ENCODE assay signal across 8 cellular contexts in genomic region chr1:15501208-15502032, GRCh38. TPM values are rescaled to one million over a fixed set of nuclear protein-coding genes. Genes with fewer than 3 reads are reported as not detected.
DNase-seq lines count a peak whose midpoint lies in the region; ATAC-seq and TF ChIP-seq lines count a peak whose summit lies in the region.

No MANE protein-coding gene starts in this region.

- no peak overlapping the region for H3K4me2 ChIP-seq in GM23338

- POLR2A ChIA-PET in activated CD4-positive, alpha-beta T cell treated with anti-CD3 and anti-CD28 coated beads, Interleukin-2, amount 10 ng/mL, durations not matched to agents 7 days and 5 days (lab: Charles Lee), result no interaction called here

- peaks cover under 1% of the 10 kb centered on the region for H3K27me3 Mint-ChIP-seq in GM23338 (ENCODE audit: insufficient read depth, low read depth, poor library complexity)
- no peaks in the 10 kb centered on the region for H3K27me3 Mint-ChIP-seq in activated CD4-positive, alpha-beta T cell treated with anti-CD3 and anti-CD28 coated beads, Interleukin-2, amount 10 ng/mL, durations not matched to agents 7 days and 5 days
- no peaks in the 10 kb centered on the region for H3K27me3 Mint-ChIP-seq in endodermal cell (ENCODE audit: insufficient read depth)

- H4K20me1 ChIP-seq in GM23338 (replicated peaks; ENCODE audit: insufficient read depth), result no peaks in the 10 kb centered on the region

- DNase-seq in AG08396 (ENCODE audit: low spot score) (peak; percentile 74), GM23338 (ENCODE audit: low spot score) (peak; percentile 92), NCI-H446 treated with DMSO at 0.1 percent for 48 hours (lab: John Stamatoyannopoulos, UW) (peak; percentile 9), endodermal cell (peak; percentile 92), mucosa of gallbladder (ENCODE audit: low spot score) (peak; percentile 35), thoracic aorta (ENCODE audit: low spot score) (no peak), OCI-M2 (lab: John Stamatoyannopoulos, UW; ENCODE audit: unreplicated experiment) (no peak)
- DNase-seq in activated CD4-positive, alpha-beta T cell treated with anti-CD3 and anti-CD28 coated beads, Interleukin-2, amount 10 ng/mL, durations not matched to agents 7 days and 5 days, result peak; percentile 65

- H3K27me3 ChIP-seq in GM23338 (ENCODE audit: insufficient read depth) (no peaks in the 10 kb centered on the region), endodermal cell (ENCODE audit: control insufficient read depth, insufficient read depth, low read length, poor library complexity, severe bottlenecking) (no peaks in the 10 kb centered on the region), thoracic aorta (replicated peaks; ENCODE audit: insufficient read depth) (no peaks in the 10 kb centered on the region)

- H3K4me3 Mint-ChIP-seq in GM23338 (no peak overlapping the region), endodermal cell (no peak overlapping the region)
- no peak overlapping the region for H3K4me3 Mint-ChIP-seq in activated CD4-positive, alpha-beta T cell treated with anti-CD3 and anti-CD28 coated beads, Interleukin-2, amount 10 ng/mL, durations not matched to agents 7 days and 5 days

- H3K9me2 ChIP-seq in GM23338 (ENCODE audit: insufficient read depth), result no peaks in the 10 kb centered on the region

- H3K9ac ChIP-seq in endodermal cell (ENCODE audit: extremely low read depth, low read length, poor library complexity, severe bottlenecking), result no peak overlapping the region

- H3K9me3 ChIP-seq in endodermal cell (ENCODE audit: control insufficient read depth, low read length) (peaks cover 7% of the 10 kb centered on the region), thoracic aorta (no peaks in the 10 kb centered on the region)

- H3F3A ChIP-seq in GM23338 (replicated peaks; ENCODE audit: low read depth), result no peaks in the 10 kb centered on the region

- H3K79me2 ChIP-seq in GM23338 (replicated peaks; ENCODE audit: insufficient read depth), result no peaks in the 10 kb centered on the region

- H3K4me1 ChIP-seq in GM23338 (ENCODE audit: insufficient read depth), result no peaks in the 10 kb centered on the region
- no peaks in the 10 kb centered on the region for H3K4me1 ChIP-seq in endodermal cell (ENCODE audit: control insufficient read depth, insufficient read depth, low read length)
- no peaks in the 10 kb centered on the region for H3K4me1 ChIP-seq in thoracic aorta (ENCODE audit: control insufficient read depth in 1 of 2, low read depth in 2 of 2)

- 59 to 65% methylated on average over 13 to 17 of the region's 17 CpGs for WGBS in endodermal cell (ENCODE audit: insufficient coverage in 1 of 2, insufficient read length in 1 of 2), 2 experiments

- TF ChIP-seq CTCF in GM23338 (conservative IDR thresholded peaks at IDR 0.05; ENCODE audit: low read depth in 2 of 2) (peak; percentile 84 to 92), endodermal cell (conservative IDR thresholded peaks at IDR 0.05) (peak; percentile 96), thoracic aorta (IDR thresholded peaks at IDR 0.05) (peak; percentile 11)

- H3K4me1 Mint-ChIP-seq in GM23338 (peaks cover 10% of the 10 kb centered on the region; the same call in 2 of the 3 replicates), endodermal cell (peaks cover 6% of the 10 kb centered on the region)
- H3K4me1 Mint-ChIP-seq in activated CD4-positive, alpha-beta T cell treated with anti-CD3 and anti-CD28 coated beads, Interleukin-2, amount 10 ng/mL, durations not matched to agents 7 days and 5 days, result no peaks in the 10 kb centered on the region

- no peak overlapping the region for H2AFZ ChIP-seq in GM23338

- H3K9me3 Mint-ChIP-seq in GM23338, result 0 out of 3 replicates have a peak, but pooled peaks cover 4% of the 10 kb centered on the region
- H3K9me3 Mint-ChIP-seq in activated CD4-positive, alpha-beta T cell treated with anti-CD3 and anti-CD28 coated beads, Interleukin-2, amount 10 ng/mL, durations not matched to agents 7 days and 5 days, result no peaks in the 10 kb centered on the region
- peaks cover 3% of the 10 kb centered on the region for H3K9me3 Mint-ChIP-seq in endodermal cell

- H3K4me3 ChIP-seq in GM23338 (no peak overlapping the region), endodermal cell (ENCODE audit: low read length) (no peak overlapping the region), thoracic aorta (no peak overlapping the region)

- H3K36me3 ChIP-seq in GM23338 (ENCODE audit: insufficient read depth), result no peaks in the 10 kb centered on the region; the same call in 1 of the 2 replicates
- no peaks in the 10 kb centered on the region for H3K36me3 ChIP-seq in endodermal cell (ENCODE audit: control insufficient read depth, insufficient read depth, low read length)
- peaks cover 19% of the 10 kb centered on the region for H3K36me3 ChIP-seq in thoracic aorta

- CTCF ChIA-PET in activated CD4-positive, alpha-beta T cell treated with anti-CD3 and anti-CD28 coated beads, Interleukin-2, amount 10 ng/mL, durations not matched to agents 7 days and 5 days (lab: Charles Lee), result no interaction called here

- H3K27ac ChIP-seq in GM23338 (ENCODE audit: low read depth) (no peak overlapping the region), endodermal cell (ENCODE audit: low read depth, low read length) (no peak overlapping the region), thoracic aorta (no peak overlapping the region)

- ATAC-seq in GM23338 (peak; percentile 97), thoracic aorta (ENCODE audit: insufficient number of reproducible peaks, low FRiP score, low read depth) (no peak)

- H3K36me3 Mint-ChIP-seq in GM23338 (ENCODE audit: low read depth) (peaks cover 20% of the 10 kb centered on the region; the same call in 2 of the 3 replicates), endodermal cell (ENCODE audit: low read depth) (peaks cover 18% of the 10 kb centered on the region)
- peaks cover 9% of the 10 kb centered on the region for H3K36me3 Mint-ChIP-seq in activated CD4-positive, alpha-beta T cell treated with anti-CD3 and anti-CD28 coated beads, Interleukin-2, amount 10 ng/mL, durations not matched to agents 7 days and 5 days (ENCODE audit: low read depth)

- H3K27ac Mint-ChIP-seq in GM23338 (no peak overlapping the region), endodermal cell (no peak overlapping the region)
- no peak overlapping the region for H3K27ac Mint-ChIP-seq in activated CD4-positive, alpha-beta T cell treated with anti-CD3 and anti-CD28 coated beads, Interleukin-2, amount 10 ng/mL, durations not matched to agents 7 days and 5 days

TF ChIP-seq in GM23338, 12 proteins besides CTCF, POLR2A, EP300 and RAD21 (continues in another document):
- no peak for TF ChIP-seq CREB1 (CRISPR knock-in tag; IDR thresholded peaks at IDR 0.05; ENCODE audit: low read depth)

RNA-seq across cellular contexts. Expression of gene CASP9, which starts 22.6 kb away (rescaled TPM):
- total RNA-seq in GM23338 (2014; rRNA removed; shearing (Covaris generic)), result 25.0 and 26.1 TPM in 2 replicates
- 7.7 and 9.2 TPM in 2 replicates for polyA plus RNA-seq in GM23338 (2016; fragmentation: Nextera tagmentation; extraction: Ambion mirVana)
- total RNA-seq in activated CD4-positive, alpha-beta T cell treated with anti-CD3 and anti-CD28 coated beads, Interleukin-2, amount 10 ng/mL, durations not matched to agents 7 days and 5 days, result 10 to 100 TPM; 11.3 to 13.4 TPM
- total RNA-seq in endodermal cell (10 to 100 TPM; 15.5 to 16.1 TPM), mucosa of gallbladder (26.6 TPM), thoracic aorta (10 to 100 TPM; 14.2 to 18.8 TPM)
- 11.4 TPM for polyA plus RNA-seq in endodermal cell (2013, experiment 1 of 2)
- 9.0 TPM for polyA plus RNA-seq in endodermal cell (2013, experiment 2 of 2)

RNA-seq across cellular contexts. Expression of gene DNAJC16, which starts 25.2 kb away (rescaled TPM):
- 18.0 and 20.9 TPM in 2 replicates for total RNA-seq in GM23338 (2014; rRNA removed; shearing (Covaris generic))
- 6.3 and 7.2 TPM in 2 replicates for polyA plus RNA-seq in GM23338 (2016; fragmentation: Nextera tagmentation; extraction: Ambion mirVana)
- 10 to 100 TPM; 18.8 to 19.6 TPM for total RNA-seq in activated CD4-positive, alpha-beta T cell treated with anti-CD3 and anti-CD28 coated beads, Interleukin-2, amount 10 ng/mL, durations not matched to agents 7 days and 5 days
- total RNA-seq in endodermal cell (10 to 100 TPM; 23.1 to 31.6 TPM), mucosa of gallbladder (30.0 TPM), thoracic aorta (10 to 100 TPM; 14.1 to 28.6 TPM)
- 11.8 TPM for polyA plus RNA-seq in endodermal cell (2013, experiment 1 of 2)
- polyA plus RNA-seq in endodermal cell (2013, experiment 2 of 2), result 10.7 TPM

RNA-seq across cellular contexts. Expression of gene CELA2B, which starts 25.5 kb away (rescaled TPM):
- not detected in 2 replicates for total RNA-seq in GM23338 (2014; rRNA removed; shearing (Covaris generic))
- polyA plus RNA-seq in GM23338 (2016; fragmentation: Nextera tagmentation; extraction: Ambion mirVana), result not detected in 2 replicates
- total RNA-seq in activated CD4-positive, alpha-beta T cell treated with anti-CD3 and anti-CD28 coated beads, Interleukin-2, amount 10 ng/mL, durations not matched to agents 7 days and 5 days, result not detected
- total RNA-seq in endodermal cell (not detected), mucosa of gallbladder (0.35 TPM), thoracic aorta (not detected)
- polyA plus RNA-seq in endodermal cell (2013, experiment 1 of 2), result not detected
- not detected for polyA plus RNA-seq in endodermal cell (2013, experiment 2 of 2)

RNA-seq across cellular contexts. Expression of gene CELA2A, which starts 44.9 kb away (rescaled TPM):
- not detected in 2 replicates for total RNA-seq in GM23338 (2014; rRNA removed; shearing (Covaris generic))
- polyA plus RNA-seq in GM23338 (2016; fragmentation: Nextera tagmentation; extraction: Ambion mirVana), result not detected in 2 replicates
- total RNA-seq in activated CD4-positive, alpha-beta T cell treated with anti-CD3 and anti-CD28 coated beads, Interleukin-2, amount 10 ng/mL, durations not matched to agents 7 days and 5 days, result not detected
- not detected for total RNA-seq in endodermal cell
- polyA plus RNA-seq in endodermal cell (2013, experiment 1 of 2), result not detected
- not detected for polyA plus RNA-seq in endodermal cell (2013, experiment 2 of 2)
- total RNA-seq in mucosa of gallbladder, result 1.8 TPM
- not detected for total RNA-seq in thoracic aorta

Comparison
In these comparisons a context has a peak if more than half of its experiments do, and no peak if none do; other contexts are left out.
1. DNase-seq: peak in AG08396 (single experiment), GM23338 (single experiment), NCI-H446 treated with DMSO at 0.1 percent for 48 hours (single experiment), activated CD4-positive, alpha-beta T cell treated with anti-CD3 and anti-CD28 coated beads, Interleukin-2, amount 10 ng/mL, durations not matched to agents 7 days and 5 days (single experiment), endodermal cell (single experiment) and mucosa of gallbladder (single experiment); none in thoracic aorta (single experiment) and OCI-M2 (single experiment).
2. CTCF ChIP-seq: peak in every context shown above with its lines; median percentile 96 in endodermal cell; 88 in GM23338; 11 in thoracic aorta.